ENCODE assay signal across 1 cellular context in genomic region chr6:35213161-35213823, GRCh38.
TF ChIP-seq lines count a peak whose summit lies in the region.

No MANE protein-coding gene starts in this region.

TF ChIP-seq in HepG2, 621 proteins besides CTCF, POLR2A, EP300 and RAD21 (continues in another document):
- TF ChIP-seq ZMYM3 (CRISPR knock-in tag; IDR thresholded peaks at IDR 0.05) (no peak), RFX3 (CRISPR knock-in tag; IDR thresholded peaks at IDR 0.05) (peak; percentile 44; the same call in 1 of the 2 replicates), WIZ (CRISPR knock-in tag; IDR thresholded peaks at IDR 0.05) (no peak), BATF2 (CRISPR knock-in tag; IDR thresholded peaks at IDR 0.05) (0 out of 2 replicates have a peak, but pooled peaks have one; percentile 41), ZNF333 (CRISPR knock-in tag; IDR thresholded peaks at IDR 0.05; ENCODE audit: borderline replicate concordance) (0 out of 2 replicates have a peak, but pooled peaks have one; percentile 13), ZNF44 (CRISPR knock-in tag; IDR thresholded peaks at IDR 0.05) (no peak), THAP9 (CRISPR knock-in tag; IDR thresholded peaks at IDR 0.05; ENCODE audit: borderline replicate concordance) (no peak), DNMT3B (CRISPR knock-in tag; conservative IDR thresholded peaks at IDR 0.05) (no peak), RFXAP (CRISPR knock-in tag; IDR thresholded peaks at IDR 0.05; ENCODE audit: borderline replicate concordance) (no peak), MXD4 (CRISPR knock-in tag; IDR thresholded peaks at IDR 0.05) (no peak), CERS6 (CRISPR knock-in tag; IDR thresholded peaks at IDR 0.05) (no peak), HNF1A (IDR thresholded peaks at IDR 0.05; ENCODE audit: low read depth) (no peak), HNF1A (CRISPR knock-in tag; IDR thresholded peaks at IDR 0.05; ENCODE audit: borderline replicate concordance) (no peak), MTA3 (CRISPR knock-in tag; IDR thresholded peaks at IDR 0.05) (no peak), ARID4A (CRISPR knock-in tag; IDR thresholded peaks at IDR 0.05; ENCODE audit: borderline replicate concordance) (peak; percentile 35; the same call in 1 of the 2 replicates), ZNF451 (CRISPR knock-in tag; IDR thresholded peaks at IDR 0.05) (no peak), ZNF775 (CRISPR knock-in tag; IDR thresholded peaks at IDR 0.05; ENCODE audit: borderline replicate concordance) (no peak), ZXDC (CRISPR knock-in tag; IDR thresholded peaks at IDR 0.05) (0 out of 2 replicates have a peak, but pooled peaks have one; percentile 27), ZNF644 (CRISPR knock-in tag; IDR thresholded peaks at IDR 0.05; ENCODE audit: low read depth) (no peak), MIXL1 (CRISPR knock-in tag; IDR thresholded peaks at IDR 0.05) (no peak), ZNF570 (CRISPR knock-in tag; IDR thresholded peaks at IDR 0.05; ENCODE audit: borderline replicate concordance) (no peak), MYPOP (CRISPR knock-in tag; IDR thresholded peaks at IDR 0.05) (0 out of 2 replicates have a peak, but pooled peaks have one; percentile 37), RFXANK (CRISPR knock-in tag; IDR thresholded peaks at IDR 0.05) (no peak), JUNB (CRISPR knock-in tag; IDR thresholded peaks at IDR 0.05; ENCODE audit: borderline replicate concordance) (no peak), ZNF160 (CRISPR knock-in tag; IDR thresholded peaks at IDR 0.05) (no peak), MED8 (CRISPR knock-in tag; IDR thresholded peaks at IDR 0.05; ENCODE audit: insufficient replicate concordance) (no peak), MTA1 (CRISPR knock-in tag; IDR thresholded peaks at IDR 0.05; ENCODE audit: borderline replicate concordance) (0 out of 2 replicates have a peak, but pooled peaks have one; percentile 35), GABPB1 (CRISPR knock-in tag; IDR thresholded peaks at IDR 0.05) (peak; percentile 16; the same call in 1 of the 2 replicates), ZNF609 (CRISPR knock-in tag; IDR thresholded peaks at IDR 0.05; ENCODE audit: borderline replicate concordance) (no peak), ZNF660 (CRISPR knock-in tag; IDR thresholded peaks at IDR 0.05; ENCODE audit: borderline replicate concordance, low read depth) (no peak), ZIK1 (CRISPR knock-in tag; IDR thresholded peaks at IDR 0.05; ENCODE audit: borderline replicate concordance, low read depth) (no peak)
